Comparison of ENCODE assay signal across 1 cellular context in genomic region chr22:40313007-40313406, GRCh38.
TF ChIP-seq lines count a peak whose summit lies in the region.

No MANE protein-coding gene starts in this region.

TF ChIP-seq in HepG2, 621 proteins besides CTCF, POLR2A, EP300 and RAD21 (continued from another document):
- TF ChIP-seq PAXIP1 (CRISPR knock-in tag; conservative IDR thresholded peaks at IDR 0.05) (no peak), ZNF101 (CRISPR knock-in tag; IDR thresholded peaks at IDR 0.05; ENCODE audit: borderline replicate concordance, low read depth) (no peak)
